Comparison of ENCODE assay signal across 10 cellular contexts in genomic region chr2:172093416-172094318, GRCh38. TPM values are rescaled to one million over a fixed set of nuclear protein-coding genes. Genes with fewer than 3 reads are reported as not detected.
A peak's percentile ranks its signal among the peaks of the same experiment; 100 is the strongest.
DNase-seq lines count a peak whose midpoint lies in the region; ATAC-seq and TF ChIP-seq lines count a peak whose summit lies in the region.
"Had no signal": no experiment of that assay in that cellular context is flagged by ENCODE, and none has a peak within 500 bp of the region (broad histone marks: within the 10 kb centered on the region; RNA-seq: fewer than 3 reads in every experiment).

No MANE protein-coding gene starts in this region.

- no peak overlapping the region for H3K9ac ChIP-seq in KMS-11

- H3K4me1 Mint-ChIP-seq in activated T-cell treated with anti-CD3 and anti-CD28 coated beads, Interleukin-2, amount 50 U/mL, for 72 hours (ENCODE audit: low read depth), result peaks cover 49% of the 10 kb centered on the region
- H3K4me1 Mint-ChIP-seq in activated T-cell treated with anti-CD3 and anti-CD28 coated beads, Interleukin-2, amount 50 U/mL, for 4 hours (ENCODE audit: low read depth), result peaks cover 32% of the 10 kb centered on the region

- no peaks in the 10 kb centered on the region for H3K79me2 ChIP-seq in KMS-11 (ENCODE audit: insufficient read depth, low read depth)

- TF ChIP-seq CTCF in KMS-11 (conservative IDR thresholded peaks at IDR 0.05; ENCODE audit: low read depth, low read length) (no peak), coronary artery (IDR thresholded peaks at IDR 0.05) (no peak)

- H3K4me1 ChIP-seq in KMS-11 (ENCODE audit: low read depth, poor library complexity, severe bottlenecking), result peaks cover 29% of the 10 kb centered on the region

- peak overlapping the region; percentile 95; the same call in 1 of the 2 replicates for H2AFZ ChIP-seq in KMS-11 (ENCODE audit: low read depth)

- ATAC-seq in activated T-cell treated with anti-CD3 and anti-CD28 coated beads, Interleukin-2, amount 50 U/mL, for 72 hours (replicated peaks in 1 of 2), result no peak
- no peak for ATAC-seq in activated T-cell treated with anti-CD3 and anti-CD28 coated beads, Interleukin-2, amount 50 U/mL, for 4 hours

- H4K20me1 ChIP-seq in KMS-11 (ENCODE audit: insufficient read depth), result no peaks in the 10 kb centered on the region

- H3K36me3 Mint-ChIP-seq in activated T-cell treated with anti-CD3 and anti-CD28 coated beads, Interleukin-2, amount 50 U/mL, for 72 hours (ENCODE audit: insufficient read depth in 2 of 2), result peaks cover 0 to 3% of the 10 kb centered on the region in 2 donors
- no peaks in the 10 kb centered on the region for H3K36me3 Mint-ChIP-seq in activated T-cell treated with anti-CD3 and anti-CD28 coated beads, Interleukin-2, amount 50 U/mL, for 4 hours (ENCODE audit: insufficient read depth)

- DNase-seq in activated T-cell treated with anti-CD3 and anti-CD28 coated beads, Interleukin-2, amount 50 U/mL, for 72 hours, result no peak
- DNase-seq in activated T-cell treated with anti-CD3 and anti-CD28 coated beads, Interleukin-2, amount 50 U/mL, for 4 hours, result no peak
- DNase-seq in coronary artery (ENCODE audit: low spot score) (no peak), skeletal muscle cell (ENCODE audit: low read depth) (no peak), cerebellar cortex (ENCODE audit: low spot score) (no peak), NCI-H1105 (lab: John Stamatoyannopoulos, UW) (no peak), DMS53 (lab: John Stamatoyannopoulos, UW) (no peak)
- DNase-seq: sigmoid colon had no signal

- H3K4me3 Mint-ChIP-seq in activated T-cell treated with anti-CD3 and anti-CD28 coated beads, Interleukin-2, amount 50 U/mL, for 72 hours, result peak overlapping the region; percentile 59 to 87
- no peak overlapping the region for H3K4me3 Mint-ChIP-seq in activated T-cell treated with anti-CD3 and anti-CD28 coated beads, Interleukin-2, amount 50 U/mL, for 4 hours

- no peak overlapping the region for H3K4me3 ChIP-seq in KMS-11 (IDR thresholded peaks at IDR 0.05; ENCODE audit: insufficient read depth, low read depth, low read length)
- H3K4me3 ChIP-seq in coronary artery, result peak overlapping the region; percentile 70
- H3K4me3 ChIP-seq in skeletal muscle cell (ENCODE audit: low read depth, low read length), result peak overlapping the region; percentile 58

- H3K27me3 ChIP-seq in KMS-11 (ENCODE audit: insufficient read depth, low read depth), result peaks cover 93% of the 10 kb centered on the region

- H3K4me2 ChIP-seq in KMS-11, result peak overlapping the region; percentile 79; the same call in 1 of the 2 replicates

- H3K27ac Mint-ChIP-seq in activated T-cell treated with anti-CD3 and anti-CD28 coated beads, Interleukin-2, amount 50 U/mL, for 72 hours, result no peak overlapping the region

- no peak overlapping the region for H3K27ac ChIP-seq in KMS-11
- H3K27ac ChIP-seq in coronary artery, result no peak overlapping the region
- H3K27ac ChIP-seq: Peyer's patch, sigmoid colon had no signal

- H3K27me3 Mint-ChIP-seq in activated T-cell treated with anti-CD3 and anti-CD28 coated beads, Interleukin-2, amount 50 U/mL, for 72 hours (ENCODE audit: low read depth), result peaks cover 89% of the 10 kb centered on the region
- peaks cover 82% of the 10 kb centered on the region for H3K27me3 Mint-ChIP-seq in activated T-cell treated with anti-CD3 and anti-CD28 coated beads, Interleukin-2, amount 50 U/mL, for 4 hours (ENCODE audit: low read depth)

- no peaks in the 10 kb centered on the region for H3K9me3 Mint-ChIP-seq in activated T-cell treated with anti-CD3 and anti-CD28 coated beads, Interleukin-2, amount 50 U/mL, for 72 hours
- no peaks in the 10 kb centered on the region for H3K9me3 Mint-ChIP-seq in activated T-cell treated with anti-CD3 and anti-CD28 coated beads, Interleukin-2, amount 50 U/mL, for 4 hours

- H3K36me3 ChIP-seq in KMS-11 (ENCODE audit: insufficient read depth), result no peaks in the 10 kb centered on the region
- H3K36me3 ChIP-seq: Peyer's patch, sigmoid colon had no signal

RNA-seq across cellular contexts. Expression of gene DLX1, which starts 8.4 kb away (rescaled TPM):
- under 1 TPM in 1 of 2 donors, not detected in 1; 0.24 TPM for total RNA-seq in activated T-cell treated with anti-CD3 and anti-CD28 coated beads, Interleukin-2, amount 50 U/mL, for 72 hours
- total RNA-seq in activated T-cell treated with anti-CD3 and anti-CD28 coated beads, Interleukin-2, amount 50 U/mL, for 4 hours, result not detected
- total RNA-seq: Peyer's patch had no signal

RNA-seq across cellular contexts. Expression of gene DLX2, which starts 9.0 kb away (rescaled TPM):
- total RNA-seq in activated T-cell treated with anti-CD3 and anti-CD28 coated beads, Interleukin-2, amount 50 U/mL, for 72 hours, result under 1 TPM; 0.23 to 0.24 TPM
- not detected for total RNA-seq in activated T-cell treated with anti-CD3 and anti-CD28 coated beads, Interleukin-2, amount 50 U/mL, for 4 hours
- total RNA-seq: Peyer's patch had no signal
